Comparison of ENCODE assay signal across 1 cellular context in the genomic region with DNA sequence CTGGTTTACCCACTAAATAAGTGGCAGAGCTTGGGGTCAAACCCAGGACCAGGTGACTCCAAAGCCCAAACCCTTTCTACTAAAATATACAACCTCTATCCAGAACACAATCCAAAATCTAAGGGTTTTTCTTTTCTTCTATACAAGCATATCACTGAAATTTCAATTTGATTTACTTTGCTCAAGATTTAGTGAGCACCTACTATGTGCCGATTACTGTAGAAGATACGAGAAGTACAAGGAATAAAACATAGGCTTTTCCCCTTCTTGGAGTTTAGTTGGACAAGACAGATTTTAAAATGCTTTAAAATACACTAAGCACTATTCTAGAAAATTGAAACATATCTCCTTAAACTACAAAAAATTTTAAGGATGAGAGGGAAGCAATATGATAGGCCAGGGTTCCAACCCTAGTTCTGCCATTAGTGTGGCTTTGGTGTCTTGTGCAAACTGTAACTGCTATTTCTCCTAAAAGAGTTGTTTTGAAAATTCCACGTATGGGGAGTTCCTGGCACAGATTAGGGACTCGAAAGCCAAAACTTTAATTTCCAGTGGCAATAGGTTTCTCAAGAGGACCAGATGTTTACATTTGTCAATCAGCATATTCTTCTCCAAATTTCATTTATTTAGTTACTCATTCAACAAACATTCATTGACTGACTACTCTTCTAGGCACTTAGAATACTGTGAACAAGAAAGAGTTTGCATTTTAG.
TF ChIP-seq lines count a peak whose summit lies in the region.

No MANE protein-coding gene starts in this region.

TF ChIP-seq in GM23338, 12 proteins besides CTCF, POLR2A, EP300 and RAD21 (continued from another document):
- no peak for TF ChIP-seq ZNF462 (CRISPR knock-in tag; IDR thresholded peaks at IDR 0.05)
